1 cellular context compared by ENCODE assay signal in the genomic region with DNA sequence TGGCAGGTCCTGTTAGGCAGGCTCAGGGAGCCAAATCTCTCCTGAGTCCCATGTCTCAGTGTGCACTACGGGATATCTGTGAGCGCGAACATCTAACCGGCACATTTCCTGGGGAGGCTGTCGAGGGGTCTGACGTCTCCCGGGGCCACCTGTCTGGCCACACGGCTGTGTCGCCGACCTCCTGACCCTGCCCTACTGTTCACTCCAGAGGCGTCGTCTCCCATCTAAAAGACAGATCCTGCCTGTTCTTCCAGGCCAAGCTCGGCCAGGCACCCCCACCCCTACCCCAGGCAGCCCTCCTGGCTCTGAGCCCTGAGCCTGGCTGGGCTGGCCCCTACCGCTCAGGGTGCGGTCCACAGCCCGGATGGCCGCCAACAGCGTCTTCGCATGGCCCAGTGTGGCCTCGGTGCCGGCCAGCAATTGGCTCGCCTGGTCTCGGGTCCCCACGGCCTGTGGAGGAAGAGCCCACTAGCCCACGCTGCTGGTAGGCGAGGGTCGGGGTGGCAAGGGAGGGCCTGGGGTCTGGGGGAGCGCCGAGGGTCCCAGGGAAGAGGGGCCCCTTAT.
TF ChIP-seq lines count a peak whose summit lies in the region.

No MANE protein-coding gene starts in this region.

TF ChIP-seq in H1, 55 proteins besides CTCF, POLR2A, EP300 and RAD21:
- TF ChIP-seq PHF8 (conservative IDR thresholded peaks at IDR 0.05; ENCODE audit: low read depth, low read length) (no peak), BACH1 (IDR thresholded peaks at IDR 0.05; ENCODE audit: low read length) (no peak), KDM1A (IDR thresholded peaks at IDR 0.05; ENCODE audit: borderline replicate concordance, low read length) (no peak), SP2 (IDR thresholded peaks at IDR 0.05; ENCODE audit: low read length) (no peak), NRF1 (IDR thresholded peaks at IDR 0.05; ENCODE audit: low read depth, low read length) (no peak), SAP30 (IDR thresholded peaks at IDR 0.05; ENCODE audit: insufficient read depth, insufficient replicate concordance, low read length) (no peak), RFX5 (IDR thresholded peaks at IDR 0.05; ENCODE audit: borderline replicate concordance, low read depth, low read length) (no peak), SIN3A (conservative IDR thresholded peaks at IDR 0.05 in 1 of 2, IDR thresholded peaks at IDR 0.05 in 1 of 2; ENCODE audit: low read depth in 1 of 2, low read length in 2 of 2) (no peak), ASH2L (IDR thresholded peaks at IDR 0.05; ENCODE audit: low read length) (no peak), SIX5 (IDR thresholded peaks at IDR 0.05; ENCODE audit: low read depth, low read length) (no peak)
- TF ChIP-seq, protein P1, sequence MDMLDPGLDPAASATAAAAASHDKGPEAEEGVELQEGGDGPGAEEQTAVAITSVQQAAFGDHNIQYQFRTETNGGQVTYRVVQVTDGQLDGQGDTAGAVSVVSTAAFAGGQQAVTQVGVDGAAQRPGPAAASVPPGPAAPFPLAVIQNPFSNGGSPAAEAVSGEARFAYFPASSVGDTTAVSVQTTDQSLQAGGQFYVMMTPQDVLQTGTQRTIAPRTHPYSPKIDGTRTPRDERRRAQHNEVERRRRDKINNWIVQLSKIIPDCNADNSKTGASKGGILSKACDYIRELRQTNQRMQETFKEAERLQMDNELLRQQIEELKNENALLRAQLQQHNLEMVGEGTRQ (IDR thresholded peaks at IDR 0.05; ENCODE audit: low read length), result no peak
